In the genomic region with DNA sequence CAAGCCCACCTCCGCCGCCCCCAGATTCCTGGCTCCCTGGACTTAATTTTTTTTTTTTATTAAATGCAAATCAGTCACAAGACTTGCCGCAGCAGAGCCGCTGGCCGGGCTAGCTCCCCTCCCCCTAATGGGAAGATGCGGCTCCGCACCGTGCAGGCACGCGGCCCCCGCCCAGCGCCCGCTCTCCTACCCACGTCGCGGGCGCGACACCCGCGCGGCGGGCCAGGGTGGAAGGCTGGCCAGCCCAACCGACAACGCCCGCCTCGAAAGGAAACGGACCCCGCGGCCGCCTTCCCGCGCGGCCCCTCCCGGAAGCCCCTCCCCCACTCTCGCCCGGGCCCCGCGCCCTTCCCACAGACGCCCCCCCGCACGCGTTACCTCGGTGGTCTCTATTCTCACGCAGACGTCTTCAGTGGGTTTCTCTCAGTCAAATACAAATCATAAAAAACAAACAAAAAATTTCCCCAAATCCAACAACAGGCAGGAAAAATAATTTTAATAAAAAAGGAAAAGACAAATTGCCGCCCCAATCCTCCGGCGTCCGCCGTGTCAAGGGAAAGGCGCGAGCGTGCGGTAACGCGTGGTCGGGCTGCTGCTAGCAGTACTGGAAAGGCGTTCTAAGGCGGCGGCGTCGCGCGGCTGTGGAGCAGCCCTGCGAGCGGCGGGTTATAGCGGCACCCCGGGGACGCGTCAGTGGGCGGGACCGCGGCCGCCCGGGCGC, we compare ENCODE assay signal across 1 cellular context.
TF ChIP-seq lines count a peak whose summit lies in the region.

A gene (minus strand): TSS at position 643 of the 721 bp plus-strand sequence. CDS start 1,480 bp downstream, outside the sequence.

TF ChIP-seq in HepG2, 621 proteins besides CTCF, POLR2A, EP300 and RAD21 (continued from another document and continues in another):
- TF ChIP-seq, protein P1, sequence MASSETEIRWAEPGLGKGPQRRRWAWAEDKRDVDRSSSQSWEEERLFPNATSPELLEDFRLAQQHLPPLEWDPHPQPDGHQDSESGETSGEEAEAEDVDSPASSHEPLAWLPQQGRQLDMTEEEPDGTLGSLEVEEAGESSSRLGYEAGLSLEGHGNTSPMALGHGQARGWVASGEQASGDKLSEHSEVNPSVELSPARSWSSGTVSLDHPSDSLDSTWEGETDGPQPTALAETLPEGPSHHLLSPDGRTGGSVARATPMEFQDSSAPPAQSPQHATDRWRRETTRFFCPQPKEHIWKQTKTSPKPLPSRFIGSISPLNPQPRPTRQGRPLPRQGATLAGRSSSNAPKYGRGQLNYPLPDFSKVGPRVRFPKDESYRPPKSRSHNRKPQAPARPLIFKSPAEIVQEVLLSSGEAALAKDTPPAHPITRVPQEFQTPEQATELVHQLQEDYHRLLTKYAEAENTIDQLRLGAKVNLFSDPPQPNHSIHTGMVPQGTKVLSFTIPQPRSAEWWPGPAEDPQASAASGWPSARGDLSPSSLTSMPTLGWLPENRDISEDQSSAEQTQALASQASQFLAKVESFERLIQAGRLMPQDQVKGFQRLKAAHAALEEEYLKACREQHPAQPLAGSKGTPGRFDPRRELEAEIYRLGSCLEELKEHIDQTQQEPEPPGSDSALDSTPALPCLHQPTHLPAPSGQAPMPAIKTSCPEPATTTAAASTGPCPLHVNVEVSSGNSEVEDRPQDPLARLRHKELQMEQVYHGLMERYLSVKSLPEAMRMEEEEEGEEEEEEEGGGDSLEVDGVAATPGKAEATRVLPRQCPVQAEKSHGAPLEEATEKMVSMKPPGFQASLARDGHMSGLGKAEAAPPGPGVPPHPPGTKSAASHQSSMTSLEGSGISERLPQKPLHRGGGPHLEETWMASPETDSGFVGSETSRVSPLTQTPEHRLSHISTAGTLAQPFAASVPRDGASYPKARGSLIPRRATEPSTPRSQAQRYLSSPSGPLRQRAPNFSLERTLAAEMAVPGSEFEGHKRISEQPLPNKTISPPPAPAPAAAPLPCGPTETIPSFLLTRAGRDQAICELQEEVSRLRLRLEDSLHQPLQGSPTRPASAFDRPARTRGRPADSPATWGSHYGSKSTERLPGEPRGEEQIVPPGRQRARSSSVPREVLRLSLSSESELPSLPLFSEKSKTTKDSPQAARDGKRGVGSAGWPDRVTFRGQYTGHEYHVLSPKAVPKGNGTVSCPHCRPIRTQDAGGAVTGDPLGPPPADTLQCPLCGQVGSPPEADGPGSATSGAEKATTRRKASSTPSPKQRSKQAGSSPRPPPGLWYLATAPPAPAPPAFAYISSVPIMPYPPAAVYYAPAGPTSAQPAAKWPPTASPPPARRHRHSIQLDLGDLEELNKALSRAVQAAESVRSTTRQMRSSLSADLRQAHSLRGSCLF (CRISPR knock-in tag; IDR thresholded peaks at IDR 0.05; ENCODE audit: borderline replicate concordance): peak; percentile 75; the same call in 1 of the 2 replicates
- TF ChIP-seq ZFAT (CRISPR knock-in tag; conservative IDR thresholded peaks at IDR 0.05): 0 out of 2 replicates have a peak, but pooled peaks have one; percentile 83
- peak; percentile 62; the same call in 1 of the 2 replicates for TF ChIP-seq ZFY (CRISPR knock-in tag; IDR thresholded peaks at IDR 0.05)
- no peak for TF ChIP-seq ZNF572 (CRISPR knock-in tag; IDR thresholded peaks at IDR 0.05)
- TF ChIP-seq, protein P2, sequence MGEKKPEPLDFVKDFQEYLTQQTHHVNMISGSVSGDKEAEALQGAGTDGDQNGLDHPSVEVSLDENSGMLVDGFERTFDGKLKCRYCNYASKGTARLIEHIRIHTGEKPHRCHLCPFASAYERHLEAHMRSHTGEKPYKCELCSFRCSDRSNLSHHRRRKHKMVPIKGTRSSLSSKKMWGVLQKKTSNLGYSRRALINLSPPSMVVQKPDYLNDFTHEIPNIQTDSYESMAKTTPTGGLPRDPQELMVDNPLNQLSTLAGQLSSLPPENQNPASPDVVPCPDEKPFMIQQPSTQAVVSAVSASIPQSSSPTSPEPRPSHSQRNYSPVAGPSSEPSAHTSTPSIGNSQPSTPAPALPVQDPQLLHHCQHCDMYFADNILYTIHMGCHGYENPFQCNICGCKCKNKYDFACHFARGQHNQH (CRISPR knock-in tag; IDR thresholded peaks at IDR 0.05): peak; percentile 96
- TF ChIP-seq ZNF326 (CRISPR knock-in tag; IDR thresholded peaks at IDR 0.05; ENCODE audit: borderline replicate concordance): no peak
- 0 out of 2 replicates have a peak, but pooled peaks have one; percentile 15 for TF ChIP-seq NFE2 (CRISPR knock-in tag; IDR thresholded peaks at IDR 0.05)
- TF ChIP-seq ZNF674 (CRISPR knock-in tag; IDR thresholded peaks at IDR 0.05; ENCODE audit: low read depth): 0 out of 2 replicates have a peak, but pooled peaks have one; percentile 24
- peak; percentile 61; the same call in 1 of the 2 replicates for TF ChIP-seq ZNF143 (CRISPR knock-in tag; IDR thresholded peaks at IDR 0.05)
- TF ChIP-seq ZNF333 (CRISPR knock-in tag; IDR thresholded peaks at IDR 0.05; ENCODE audit: borderline replicate concordance): peak; percentile 55
- TF ChIP-seq ZNF761 (CRISPR knock-in tag; conservative IDR thresholded peaks at IDR 0.05): no peak
- no peak; the same call in 1 of the 2 replicates for TF ChIP-seq ZBTB1 (CRISPR knock-in tag; IDR thresholded peaks at IDR 0.05; ENCODE audit: borderline replicate concordance)
- TF ChIP-seq ZNF34 (CRISPR knock-in tag; IDR thresholded peaks at IDR 0.05; ENCODE audit: borderline replicate concordance): no peak; the same call in 1 of the 2 replicates
- 0 out of 2 replicates have a peak, but pooled peaks have one; percentile 22 for TF ChIP-seq SMAD9 (CRISPR knock-in tag; IDR thresholded peaks at IDR 0.05)
- peak; percentile 93 for TF ChIP-seq ZNF616 (CRISPR knock-in tag; IDR thresholded peaks at IDR 0.05; ENCODE audit: low read depth)
- TF ChIP-seq, protein P3, sequence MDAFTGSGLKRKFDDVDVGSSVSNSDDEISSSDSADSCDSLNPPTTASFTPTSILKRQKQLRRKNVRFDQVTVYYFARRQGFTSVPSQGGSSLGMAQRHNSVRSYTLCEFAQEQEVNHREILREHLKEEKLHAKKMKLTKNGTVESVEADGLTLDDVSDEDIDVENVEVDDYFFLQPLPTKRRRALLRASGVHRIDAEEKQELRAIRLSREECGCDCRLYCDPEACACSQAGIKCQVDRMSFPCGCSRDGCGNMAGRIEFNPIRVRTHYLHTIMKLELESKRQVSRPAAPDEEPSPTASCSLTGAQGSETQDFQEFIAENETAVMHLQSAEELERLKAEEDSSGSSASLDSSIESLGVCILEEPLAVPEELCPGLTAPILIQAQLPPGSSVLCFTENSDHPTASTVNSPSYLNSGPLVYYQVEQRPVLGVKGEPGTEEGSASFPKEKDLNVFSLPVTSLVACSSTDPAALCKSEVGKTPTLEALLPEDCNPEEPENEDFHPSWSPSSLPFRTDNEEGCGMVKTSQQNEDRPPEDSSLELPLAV (CRISPR knock-in tag; conservative IDR thresholded peaks at IDR 0.05; ENCODE audit: low read depth): no peak
- peak; percentile 89 for TF ChIP-seq GATA4 (IDR thresholded peaks at IDR 0.05; ENCODE audit: borderline replicate concordance, low read depth)
- TF ChIP-seq SOX5 (CRISPR knock-in tag; IDR thresholded peaks at IDR 0.05; ENCODE audit: borderline replicate concordance): peak; percentile 67
- TF ChIP-seq, protein P4, sequence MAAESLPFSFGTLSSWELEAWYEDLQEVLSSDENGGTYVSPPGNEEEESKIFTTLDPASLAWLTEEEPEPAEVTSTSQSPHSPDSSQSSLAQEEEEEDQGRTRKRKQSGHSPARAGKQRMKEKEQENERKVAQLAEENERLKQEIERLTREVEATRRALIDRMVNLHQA (CRISPR knock-in tag; IDR thresholded peaks at IDR 0.05): no peak
- peak; percentile 66 for TF ChIP-seq RARA (CRISPR knock-in tag; IDR thresholded peaks at IDR 0.05)
- TF ChIP-seq CEBPG (CRISPR knock-in tag; IDR thresholded peaks at IDR 0.05): peak; percentile 44; the same call in 1 of the 2 replicates
- TF ChIP-seq SMAD3 (CRISPR knock-in tag; IDR thresholded peaks at IDR 0.05): peak; percentile 94
- TF ChIP-seq NR1H2 (CRISPR knock-in tag; IDR thresholded peaks at IDR 0.05; ENCODE audit: borderline replicate concordance, low read depth): no peak; the same call in 1 of the 2 replicates
- no peak for TF ChIP-seq SMARCC2 (IDR thresholded peaks at IDR 0.05)
- peak; percentile 90; the same call in 2 of the 3 replicates for TF ChIP-seq MXI1 (IDR thresholded peaks at IDR 0.05; ENCODE audit: borderline replicate concordance, low read depth, low read length)
- TF ChIP-seq, protein P5, sequence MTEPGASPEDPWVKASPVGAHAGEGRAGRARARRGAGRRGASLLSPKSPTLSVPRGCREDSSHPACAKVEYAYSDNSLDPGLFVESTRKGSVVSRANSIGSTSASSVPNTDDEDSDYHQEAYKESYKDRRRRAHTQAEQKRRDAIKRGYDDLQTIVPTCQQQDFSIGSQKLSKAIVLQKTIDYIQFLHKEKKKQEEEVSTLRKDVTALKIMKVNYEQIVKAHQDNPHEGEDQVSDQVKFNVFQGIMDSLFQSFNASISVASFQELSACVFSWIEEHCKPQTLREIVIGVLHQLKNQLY (CRISPR knock-in tag; IDR thresholded peaks at IDR 0.05): no peak
- TF ChIP-seq ZNF235 (CRISPR knock-in tag; IDR thresholded peaks at IDR 0.05; ENCODE audit: borderline replicate concordance): no peak
- no peak for TF ChIP-seq RFX1 (IDR thresholded peaks at IDR 0.05)
- TF ChIP-seq ZBTB3 (CRISPR knock-in tag; IDR thresholded peaks at IDR 0.05; ENCODE audit: borderline replicate concordance, low read depth): no peak
- TF ChIP-seq XRCC5 (optimal IDR thresholded peaks at IDR 0.05; ENCODE audit: low read length): no peak
- TF ChIP-seq PAX8 (CRISPR knock-in tag; IDR thresholded peaks at IDR 0.05; ENCODE audit: borderline replicate concordance): 0 out of 2 replicates have a peak, but pooled peaks have one; percentile 61
- TF ChIP-seq HNRNPH1 (optimal IDR thresholded peaks at IDR 0.05; ENCODE audit: low read depth, low read length): peak; percentile 91
- TF ChIP-seq ELF3 (CRISPR knock-in tag; IDR thresholded peaks at IDR 0.05): peak; percentile 64; the same call in 1 of the 2 replicates
- TF ChIP-seq, protein P6, sequence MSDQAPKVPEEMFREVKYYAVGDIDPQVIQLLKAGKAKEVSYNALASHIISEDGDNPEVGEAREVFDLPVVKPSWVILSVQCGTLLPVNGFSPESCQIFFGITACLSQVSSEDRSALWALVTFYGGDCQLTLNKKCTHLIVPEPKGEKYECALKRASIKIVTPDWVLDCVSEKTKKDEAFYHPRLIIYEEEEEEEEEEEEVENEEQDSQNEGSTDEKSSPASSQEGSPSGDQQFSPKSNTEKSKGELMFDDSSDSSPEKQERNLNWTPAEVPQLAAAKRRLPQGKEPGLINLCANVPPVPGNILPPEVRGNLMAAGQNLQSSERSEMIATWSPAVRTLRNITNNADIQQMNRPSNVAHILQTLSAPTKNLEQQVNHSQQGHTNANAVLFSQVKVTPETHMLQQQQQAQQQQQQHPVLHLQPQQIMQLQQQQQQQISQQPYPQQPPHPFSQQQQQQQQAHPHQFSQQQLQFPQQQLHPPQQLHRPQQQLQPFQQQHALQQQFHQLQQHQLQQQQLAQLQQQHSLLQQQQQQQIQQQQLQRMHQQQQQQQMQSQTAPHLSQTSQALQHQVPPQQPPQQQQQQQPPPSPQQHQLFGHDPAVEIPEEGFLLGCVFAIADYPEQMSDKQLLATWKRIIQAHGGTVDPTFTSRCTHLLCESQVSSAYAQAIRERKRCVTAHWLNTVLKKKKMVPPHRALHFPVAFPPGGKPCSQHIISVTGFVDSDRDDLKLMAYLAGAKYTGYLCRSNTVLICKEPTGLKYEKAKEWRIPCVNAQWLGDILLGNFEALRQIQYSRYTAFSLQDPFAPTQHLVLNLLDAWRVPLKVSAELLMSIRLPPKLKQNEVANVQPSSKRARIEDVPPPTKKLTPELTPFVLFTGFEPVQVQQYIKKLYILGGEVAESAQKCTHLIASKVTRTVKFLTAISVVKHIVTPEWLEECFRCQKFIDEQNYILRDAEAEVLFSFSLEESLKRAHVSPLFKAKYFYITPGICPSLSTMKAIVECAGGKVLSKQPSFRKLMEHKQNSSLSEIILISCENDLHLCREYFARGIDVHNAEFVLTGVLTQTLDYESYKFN (CRISPR knock-in tag; conservative IDR thresholded peaks at IDR 0.05): no peak
- TF ChIP-seq, protein P7, sequence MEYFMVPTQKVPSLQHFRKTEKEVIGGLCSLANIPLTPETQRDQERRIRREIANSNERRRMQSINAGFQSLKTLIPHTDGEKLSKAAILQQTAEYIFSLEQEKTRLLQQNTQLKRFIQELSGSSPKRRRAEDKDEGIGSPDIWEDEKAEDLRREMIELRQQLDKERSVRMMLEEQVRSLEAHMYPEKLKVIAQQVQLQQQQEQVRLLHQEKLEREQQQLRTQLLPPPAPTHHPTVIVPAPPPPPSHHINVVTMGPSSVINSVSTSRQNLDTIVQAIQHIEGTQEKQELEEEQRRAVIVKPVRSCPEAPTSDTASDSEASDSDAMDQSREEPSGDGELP (IDR thresholded peaks at IDR 0.05; ENCODE audit: borderline replicate concordance, low read depth): peak; percentile 46; the same call in 1 of the 2 replicates
- peak; percentile 89 for TF ChIP-seq HOXD1 (CRISPR knock-in tag; IDR thresholded peaks at IDR 0.05)
- 0 out of 2 replicates have a peak, but pooled peaks have one; percentile 49 for TF ChIP-seq ZNF724P (CRISPR knock-in tag; IDR thresholded peaks at IDR 0.05; ENCODE audit: borderline replicate concordance)
- TF ChIP-seq, protein P8, sequence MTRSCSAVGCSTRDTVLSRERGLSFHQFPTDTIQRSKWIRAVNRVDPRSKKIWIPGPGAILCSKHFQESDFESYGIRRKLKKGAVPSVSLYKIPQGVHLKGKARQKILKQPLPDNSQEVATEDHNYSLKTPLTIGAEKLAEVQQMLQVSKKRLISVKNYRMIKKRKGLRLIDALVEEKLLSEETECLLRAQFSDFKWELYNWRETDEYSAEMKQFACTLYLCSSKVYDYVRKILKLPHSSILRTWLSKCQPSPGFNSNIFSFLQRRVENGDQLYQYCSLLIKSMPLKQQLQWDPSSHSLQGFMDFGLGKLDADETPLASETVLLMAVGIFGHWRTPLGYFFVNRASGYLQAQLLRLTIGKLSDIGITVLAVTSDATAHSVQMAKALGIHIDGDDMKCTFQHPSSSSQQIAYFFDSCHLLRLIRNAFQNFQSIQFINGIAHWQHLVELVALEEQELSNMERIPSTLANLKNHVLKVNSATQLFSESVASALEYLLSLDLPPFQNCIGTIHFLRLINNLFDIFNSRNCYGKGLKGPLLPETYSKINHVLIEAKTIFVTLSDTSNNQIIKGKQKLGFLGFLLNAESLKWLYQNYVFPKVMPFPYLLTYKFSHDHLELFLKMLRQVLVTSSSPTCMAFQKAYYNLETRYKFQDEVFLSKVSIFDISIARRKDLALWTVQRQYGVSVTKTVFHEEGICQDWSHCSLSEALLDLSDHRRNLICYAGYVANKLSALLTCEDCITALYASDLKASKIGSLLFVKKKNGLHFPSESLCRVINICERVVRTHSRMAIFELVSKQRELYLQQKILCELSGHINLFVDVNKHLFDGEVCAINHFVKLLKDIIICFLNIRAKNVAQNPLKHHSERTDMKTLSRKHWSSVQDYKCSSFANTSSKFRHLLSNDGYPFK (CRISPR knock-in tag; IDR thresholded peaks at IDR 0.05; ENCODE audit: borderline replicate concordance): no peak
